ENCODE assay signal across 1 cellular context in genomic region chr1:46202975-46203737, GRCh38.
A peak's percentile ranks its signal among the peaks of the same experiment; 100 is the strongest.
TF ChIP-seq lines count a peak whose summit lies in the region.

TSS of gene LURAP1 (plus strand) at chr1:46203334. CDS start at chr1:46203427, 93 bp downstream.

TF ChIP-seq in K562, 482 proteins besides CTCF, POLR2A, EP300 and RAD21 (continued from another document and continues in another):
- peak; percentile 45 for TF ChIP-seq E2F8 (IDR thresholded peaks at IDR 0.05; ENCODE audit: low read depth, partially characterized antibody)
- TF ChIP-seq PYGO2 (tag; IDR thresholded peaks at IDR 0.05), result no peak
- no peak for TF ChIP-seq POLR3G (IDR thresholded peaks at IDR 0.05; ENCODE audit: extremely low read depth, insufficient read length, insufficient replicate concordance)
- TF ChIP-seq RBM34 (IDR thresholded peaks at IDR 0.05; ENCODE audit: borderline replicate concordance, insufficient read depth, low read length), result no peak
- TF ChIP-seq IRF9 (tag; IDR thresholded peaks at IDR 0.05), result no peak
- TF ChIP-seq NONO (IDR thresholded peaks at IDR 0.05; ENCODE audit: low read depth in 2 of 2, low read length in 1 of 2), result no peak
- TF ChIP-seq CREB3 (tag; conservative IDR thresholded peaks at IDR 0.05; ENCODE audit: low read depth), result no peak
- TF ChIP-seq NR0B1 (IDR thresholded peaks at IDR 0.05; ENCODE audit: partially characterized antibody), result no peak
- no peak for TF ChIP-seq ZNF280A (IDR thresholded peaks at IDR 0.05; ENCODE audit: low read depth, partially characterized antibody)
- no peak for TF ChIP-seq GTF3C2 (IDR thresholded peaks at IDR 0.05; ENCODE audit: borderline replicate concordance, extremely low read depth, insufficient read length)
- TF ChIP-seq ZKSCAN1 (IDR thresholded peaks at IDR 0.05; ENCODE audit: low read depth, low read length), result no peak
- TF ChIP-seq CEBPZ (IDR thresholded peaks at IDR 0.05; ENCODE audit: borderline replicate concordance, low read depth, low read length), result no peak
- no peak for TF ChIP-seq KAT8 (IDR thresholded peaks at IDR 0.05; ENCODE audit: low read depth)
- TF ChIP-seq DIDO1 (tag; IDR thresholded peaks at IDR 0.05; ENCODE audit: low read depth), result no peak
- no peak for TF ChIP-seq DDX20 (tag; IDR thresholded peaks at IDR 0.05; ENCODE audit: low read depth)
- TF ChIP-seq ZNF398 (CRISPR knock-in tag; IDR thresholded peaks at IDR 0.05), result no peak
- TF ChIP-seq ZFP91 (CRISPR knock-in tag; IDR thresholded peaks at IDR 0.05), result no peak
- TF ChIP-seq CXXC5 (CRISPR knock-in tag; IDR thresholded peaks at IDR 0.05), result peak; percentile 59
- no peak for TF ChIP-seq ZNF583 (CRISPR knock-in tag; IDR thresholded peaks at IDR 0.05)
- no peak for TF ChIP-seq GTF2E2 (tag; IDR thresholded peaks at IDR 0.05)
- no peak for TF ChIP-seq ELF2 (CRISPR knock-in tag; IDR thresholded peaks at IDR 0.05)
- no peak for TF ChIP-seq ATF3 (IDR thresholded peaks at IDR 0.05)
- TF ChIP-seq ATF3 (CRISPR knock-in tag; conservative IDR thresholded peaks at IDR 0.05), result no peak
- no peak for TF ChIP-seq TBL1XR1 (IDR thresholded peaks at IDR 0.05; ENCODE audit: low read length in 2 of 2)
- no peak for TF ChIP-seq USF1 (CRISPR knock-in tag; IDR thresholded peaks at IDR 0.05)
- no peak for TF ChIP-seq SREBF1 (IDR thresholded peaks at IDR 0.05; ENCODE audit: borderline replicate concordance, low read depth, low read length)
